In genomic region chr12:112116232-112117060, GRCh38 we compare ENCODE assay signal across 1 cellular context.
TF ChIP-seq lines count a peak whose summit lies in the region.

No MANE protein-coding gene starts in this region.

TF ChIP-seq in K562, 482 proteins besides CTCF, POLR2A, EP300 and RAD21 (continued from another document):
- TF ChIP-seq HBP1 (CRISPR knock-in tag; IDR thresholded peaks at IDR 0.05) = no peak
- peak; percentile 95; the same call in 1 of the 2 replicates for TF ChIP-seq ZC3H8 (IDR thresholded peaks at IDR 0.05)
- TF ChIP-seq, protein P1, sequence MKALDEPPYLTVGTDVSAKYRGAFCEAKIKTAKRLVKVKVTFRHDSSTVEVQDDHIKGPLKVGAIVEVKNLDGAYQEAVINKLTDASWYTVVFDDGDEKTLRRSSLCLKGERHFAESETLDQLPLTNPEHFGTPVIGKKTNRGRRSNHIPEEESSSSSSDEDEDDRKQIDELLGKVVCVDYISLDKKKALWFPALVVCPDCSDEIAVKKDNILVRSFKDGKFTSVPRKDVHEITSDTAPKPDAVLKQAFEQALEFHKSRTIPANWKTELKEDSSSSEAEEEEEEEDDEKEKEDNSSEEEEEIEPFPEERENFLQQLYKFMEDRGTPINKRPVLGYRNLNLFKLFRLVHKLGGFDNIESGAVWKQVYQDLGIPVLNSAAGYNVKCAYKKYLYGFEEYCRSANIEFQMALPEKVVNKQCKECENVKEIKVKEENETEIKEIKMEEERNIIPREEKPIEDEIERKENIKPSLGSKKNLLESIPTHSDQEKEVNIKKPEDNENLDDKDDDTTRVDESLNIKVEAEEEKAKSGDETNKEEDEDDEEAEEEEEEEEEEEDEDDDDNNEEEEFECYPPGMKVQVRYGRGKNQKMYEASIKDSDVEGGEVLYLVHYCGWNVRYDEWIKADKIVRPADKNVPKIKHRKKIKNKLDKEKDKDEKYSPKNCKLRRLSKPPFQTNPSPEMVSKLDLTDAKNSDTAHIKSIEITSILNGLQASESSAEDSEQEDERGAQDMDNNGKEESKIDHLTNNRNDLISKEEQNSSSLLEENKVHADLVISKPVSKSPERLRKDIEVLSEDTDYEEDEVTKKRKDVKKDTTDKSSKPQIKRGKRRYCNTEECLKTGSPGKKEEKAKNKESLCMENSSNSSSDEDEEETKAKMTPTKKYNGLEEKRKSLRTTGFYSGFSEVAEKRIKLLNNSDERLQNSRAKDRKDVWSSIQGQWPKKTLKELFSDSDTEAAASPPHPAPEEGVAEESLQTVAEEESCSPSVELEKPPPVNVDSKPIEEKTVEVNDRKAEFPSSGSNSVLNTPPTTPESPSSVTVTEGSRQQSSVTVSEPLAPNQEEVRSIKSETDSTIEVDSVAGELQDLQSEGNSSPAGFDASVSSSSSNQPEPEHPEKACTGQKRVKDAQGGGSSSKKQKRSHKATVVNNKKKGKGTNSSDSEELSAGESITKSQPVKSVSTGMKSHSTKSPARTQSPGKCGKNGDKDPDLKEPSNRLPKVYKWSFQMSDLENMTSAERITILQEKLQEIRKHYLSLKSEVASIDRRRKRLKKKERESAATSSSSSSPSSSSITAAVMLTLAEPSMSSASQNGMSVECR (CRISPR knock-in tag; IDR thresholded peaks at IDR 0.05) = no peak
- TF ChIP-seq PCBP2 (IDR thresholded peaks at IDR 0.05; ENCODE audit: low read depth, low read length, poor library complexity, severe bottlenecking) = no peak
- 0 out of 2 replicates have a peak, but pooled peaks have one; percentile 44 for TF ChIP-seq MTF1 (CRISPR knock-in tag; IDR thresholded peaks at IDR 0.05; ENCODE audit: borderline replicate concordance)
